In the genomic region with DNA sequence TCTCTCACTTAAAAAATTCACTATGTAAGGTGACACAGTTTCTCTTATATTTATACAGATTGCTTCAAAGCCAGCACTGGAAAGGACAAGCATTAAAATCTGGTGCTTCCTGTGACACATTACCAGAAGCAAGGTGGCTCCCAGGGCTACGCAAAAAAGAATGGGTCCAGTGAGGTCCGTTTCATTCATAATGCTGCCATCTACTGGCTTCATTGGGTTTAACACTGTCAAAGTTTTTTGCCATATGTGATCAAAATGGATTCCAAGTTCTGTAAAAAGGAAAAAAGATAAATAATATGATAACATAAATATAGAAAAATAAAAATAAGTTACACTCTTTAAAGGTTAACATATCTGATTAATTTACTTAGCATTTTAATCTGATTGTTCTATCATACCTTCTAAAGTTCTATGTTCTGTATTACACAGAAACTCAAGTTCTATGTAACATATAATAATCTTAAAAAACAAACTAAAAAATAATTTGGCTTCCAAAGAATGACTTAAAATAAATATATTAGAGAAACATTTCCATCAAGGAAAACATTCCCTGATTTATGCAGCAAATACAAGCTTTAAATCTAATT, we compare ENCODE assay signal across 9 cellular contexts. TPM values are rescaled to one million over a fixed set of nuclear protein-coding genes. Genes with fewer than 3 reads are reported as not detected.
A peak's percentile ranks its signal among the peaks of the same experiment; 100 is the strongest.
DNase-seq lines count a peak whose midpoint lies in the region; ATAC-seq, FAIRE-seq and TF ChIP-seq lines count a peak whose summit lies in the region.
"Had no signal": no experiment of that assay in that cellular context is flagged by ENCODE, and none has a peak within 500 bp of the region (broad histone marks: within the 10 kb centered on the region; RNA-seq: fewer than 3 reads in every experiment).

No MANE protein-coding gene starts in this region.

- POLR2A ChIA-PET in K562 (lab: Yijun Ruan, JAX) = no interaction called here

- no TSS peak for BruUV-seq in K562 (replicated peaks; lab: Mats Ljungman, UMichigan)

- H2AFZ ChIP-seq in KMS-11 (ENCODE audit: low read depth) = no peak overlapping the region
- no peak overlapping the region for H2AFZ ChIP-seq in K562 (ENCODE audit: low read depth, low read length)

- H3K9me3 ChIP-seq in HAP-1 (no peaks in the 10 kb centered on the region), K562 (replicated peaks; ENCODE audit: control insufficient read depth, insufficient read depth, low read depth, low read length) (no peaks in the 10 kb centered on the region)
- H3K9me3 ChIP-seq: ovary had no signal

- intact Hi-C loops in K562 (cut with micrococcal nuclease) = loop anchor here (1.0 to 5.0 kb wide), 2 partner anchors 182 to 1497 kb away; partner anchors contain the start of gene KCTD8

- H3K27me3 ChIP-seq in HAP-1 (ENCODE audit: low read depth) (peaks cover 9% of the 10 kb centered on the region), KMS-11 (ENCODE audit: insufficient read depth, low read depth) (no peaks in the 10 kb centered on the region), K562 (ENCODE audit: control insufficient read depth in 2 of 2, insufficient read depth in 2 of 2, low read length in 2 of 2) (no peaks in the 10 kb centered on the region)
- H3K27me3 ChIP-seq: ovary had no signal

- H3K36me3 ChIP-seq in HAP-1 (replicated peaks) (no peaks in the 10 kb centered on the region), KMS-11 (ENCODE audit: insufficient read depth) (no peaks in the 10 kb centered on the region), K562 (ENCODE audit: control insufficient read depth, insufficient read depth, low read length) (no peaks in the 10 kb centered on the region)
- H3K36me3 ChIP-seq: ovary had no signal

- 5% methylated on average over 2 of the region's 2 CpGs for WGBS in K562 (ENCODE audit: insufficient coverage, low coverage, missing lambda C conversion rate)

- H3K4me1 ChIP-seq in HAP-1 (no peaks in the 10 kb centered on the region), KMS-11 (ENCODE audit: low read depth, poor library complexity, severe bottlenecking) (no peaks in the 10 kb centered on the region), K562 (replicated peaks in 1 of 2; ENCODE audit: control insufficient read depth in 2 of 2, insufficient read depth in 2 of 2, low read length in 2 of 2) (no peaks in the 10 kb centered on the region)

- H3K4me2 ChIP-seq in KMS-11 (no peak overlapping the region), K562 (ENCODE audit: insufficient read depth, low read length) (no peak overlapping the region)

- ATAC-seq in K562 = peak; percentile 88

- CTCF ChIA-PET in K562 (lab: Yijun Ruan, JAX; ENCODE audit: low intra/inter-chr PET ratio) = no interaction called here

- DNase-seq in activated effector memory CD4-positive, alpha-beta T cell treated with anti-CD3 and anti-CD28 coated beads, Interleukin-2, amount 50 U/mL, for 16 hours = peak; percentile 64
- DNase-seq in activated effector memory CD4-positive, alpha-beta T cell treated with Interleukin-2 at 50 U/mL for 16 hours = no peak
- DNase-seq in HAP-1 (ENCODE audit: low spot score in 2 of 2) (peak; percentile 53 to 64), SHP77 (lab: John Stamatoyannopoulos, UW) (peak; percentile 31 to 42), K562 (ENCODE audit: extremely low read depth in 1 of 4, low spot score in 3 of 4) (peak; percentile 39 to 55 (median 46)), iPS-NIHi7 (ENCODE audit: extremely low spot score) (peak; percentile 54)
- peak; percentile 14 to 19 for DNase-seq in stimulated activated CD4-positive, alpha-beta T cell treated with anti-CD3 and anti-CD28 coated beads, Interleukin-15, amount 100 ng/mL, for 48 hours (ENCODE audit: low read depth in 2 of 2)

- H3K9ac ChIP-seq in KMS-11 (no peak overlapping the region), K562 (ENCODE audit: insufficient read depth in 1 of 2, low read depth in 2 of 2, low read length in 2 of 2) (no peak overlapping the region)

- H3K27ac ChIP-seq in KMS-11 (no peak overlapping the region), K562 (ENCODE audit: extremely low read depth, low read depth, low read length) (no peak overlapping the region)
- H3K27ac ChIP-seq: ovary had no signal

- no peaks in the 10 kb centered on the region for H3K9me1 ChIP-seq in K562 (ENCODE audit: control insufficient read depth, insufficient read depth, low read length)

- TF ChIP-seq RAD21 in K562 (CRISPR knock-in tag; conservative IDR thresholded peaks at IDR 0.05 in 1 of 2, IDR thresholded peaks at IDR 0.05 in 1 of 2) = peak; percentile 30 to 60

- no peak overlapping the region for H3K4me3 ChIP-seq in HAP-1
- H3K4me3 ChIP-seq in KMS-11 (IDR thresholded peaks at IDR 0.05; ENCODE audit: insufficient read depth, low read depth, low read length) = no peak overlapping the region
- H3K4me3 ChIP-seq in K562 = no peak overlapping the region
- H3K4me3 ChIP-seq: ovary had no signal

- TF ChIP-seq CTCF in KMS-11 (conservative IDR thresholded peaks at IDR 0.05; ENCODE audit: low read depth, low read length) (0 out of 2 replicates have a peak, but pooled peaks have one; percentile 30), K562 (IDR thresholded peaks at IDR 0.05 in 2 of 3, conservative IDR thresholded peaks at IDR 0.05 in 1 of 3; ENCODE audit: insufficient read depth in 2 of 3, low read depth in 1 of 3, low read length in 3 of 3) (peak; percentile 44 to 70 (median 61); a peak in 5 of 6 replicates)

- in situ Hi-C loops in HAP-1 (cut with MboI; ENCODE audit: low sequenced_read_pairs) (loop anchor here (25.0 kb wide), 1 partner anchor 192 kb away; the partner anchor contains the start of gene KCTD8), K562 (cut with MboI) (no loop called here)

- H4K20me1 ChIP-seq in KMS-11 (ENCODE audit: insufficient read depth) (no peaks in the 10 kb centered on the region), K562 (replicated peaks; ENCODE audit: control insufficient read depth, insufficient read depth, low read length) (no peaks in the 10 kb centered on the region)

- no peak for TF ChIP-seq EP300 in K562 (IDR thresholded peaks at IDR 0.05; ENCODE audit: low read length)

- no peak for TF ChIP-seq POLR2A in K562 (conservative IDR thresholded peaks at IDR 0.05)

- FAIRE-seq in K562 (lab: Jason Lieb, UNC) = peak; percentile 79

- H3K79me2 ChIP-seq in KMS-11 (ENCODE audit: insufficient read depth, low read depth) (no peaks in the 10 kb centered on the region), K562 (ENCODE audit: control insufficient read depth, insufficient read depth, low read length) (no peaks in the 10 kb centered on the region)

TF ChIP-seq in K562, 482 proteins besides CTCF, POLR2A, EP300 and RAD21 (continues in another document):
- no peak for TF ChIP-seq SFPQ (IDR thresholded peaks at IDR 0.05; ENCODE audit: low read depth, low read length)

RNA-seq across cellular contexts. Expression of gene YIPF7, which starts 22.1 kb away (rescaled TPM):
- not detected in 2 replicates for total RNA-seq in K562 (2011; cell fraction: chromatin; rRNA removed; ENCODE audit: low replicate concordance)
- total RNA-seq in K562 (2011; cell fraction: nucleolus; rRNA removed) = not detected in 2 replicates
- total RNA-seq in K562 (2011; cell fraction: nucleoplasm; rRNA removed) = not detected in 2 replicates
- total RNA-seq in K562 (2014; rRNA removed) = not detected in 2 replicates
- not detected in 2 replicates for total RNA-seq in K562 (2014; rRNA removed; fragmentation: Illumina TruSeq; extraction: Trizol)
- not detected in 2 replicates for total RNA-seq in K562 (2015; rRNA removed; fragmentation: Illumina TruSeq; extraction: Trizol)
- not detected in 2 replicates for total RNA-seq in K562 (2021)
- polyA plus RNA-seq in K562 (2011; rRNA removed) = 0.14 TPM in 1 of 2 replicates, not detected in the other
- polyA plus RNA-seq in K562 (2011; cell fraction: cytosol; rRNA removed) = 0.15 TPM in 1 of 2 replicates, not detected in the other
- 0.34 TPM in 1 of 2 replicates, not detected in the other for polyA plus RNA-seq in K562 (2011; cell fraction: nucleus; rRNA removed)
- polyA plus RNA-seq in K562 (2012) = not detected in 2 replicates
- not detected in 2 replicates for polyA plus RNA-seq in K562 (2014; fragmentation: Illumina TruSeq; extraction: Trizol)
- polyA plus RNA-seq in K562 (2014; fragmentation: Nextera tagmentation; extraction: Ambion mirVana) = not detected
- not detected in 2 replicates for polyA plus RNA-seq in K562 (2014; rRNA removed)
- polyA minus RNA-seq in K562 (2011; rRNA and poly(A)+ RNA removed) = not detected in 2 replicates
- not detected in 2 replicates for polyA minus RNA-seq in K562 (2011; cell fraction: cytosol; rRNA and poly(A)+ RNA removed)
- not detected in 2 replicates for polyA minus RNA-seq in K562 (2011; cell fraction: nucleus; rRNA and poly(A)+ RNA removed)

RNA-seq across cellular contexts. Expression of gene GUF1, which starts 48.8 kb away (rescaled TPM):
- total RNA-seq in K562 (2011; cell fraction: chromatin; rRNA removed; ENCODE audit: low replicate concordance) = 9.9 and 52.9 TPM in 2 replicates
- 6.7 and 8.8 TPM in 2 replicates for total RNA-seq in K562 (2011; cell fraction: nucleolus; rRNA removed)
- total RNA-seq in K562 (2011; cell fraction: nucleoplasm; rRNA removed) = 22.2 and 43.1 TPM in 2 replicates
- 20.6 and 26.1 TPM in 2 replicates for total RNA-seq in K562 (2014; rRNA removed)
- total RNA-seq in K562 (2014; rRNA removed; fragmentation: Illumina TruSeq; extraction: Trizol) = 35.7 and 38.3 TPM in 2 replicates
- 32.0 and 32.4 TPM in 2 replicates for total RNA-seq in K562 (2015; rRNA removed; fragmentation: Illumina TruSeq; extraction: Trizol)
- total RNA-seq in K562 (2021) = 37.0 and 38.5 TPM in 2 replicates
- 20.9 and 25.0 TPM in 2 replicates for polyA plus RNA-seq in K562 (2011; rRNA removed)
- 8.5 and 14.9 TPM in 2 replicates for polyA plus RNA-seq in K562 (2011; cell fraction: cytosol; rRNA removed)
- 19.3 and 19.6 TPM in 2 replicates for polyA plus RNA-seq in K562 (2011; cell fraction: nucleus; rRNA removed)
- 19.1 and 19.8 TPM in 2 replicates for polyA plus RNA-seq in K562 (2012)
- 35.7 and 47.5 TPM in 2 replicates for polyA plus RNA-seq in K562 (2014; fragmentation: Illumina TruSeq; extraction: Trizol)
- 10 to 100 TPM in 1 of 2 experiments, 1 to 10 TPM in 1; 8.1 to 13.1 TPM for polyA plus RNA-seq in K562 (2014; fragmentation: Nextera tagmentation; extraction: Ambion mirVana)
- polyA plus RNA-seq in K562 (2014; rRNA removed) = 18.6 and 23.1 TPM in 2 replicates
- 40.2 and 50.3 TPM in 2 replicates for polyA minus RNA-seq in K562 (2011; rRNA and poly(A)+ RNA removed)
- polyA minus RNA-seq in K562 (2011; cell fraction: cytosol; rRNA and poly(A)+ RNA removed) = 17.5 and 25.8 TPM in 2 replicates
- polyA minus RNA-seq in K562 (2011; cell fraction: nucleus; rRNA and poly(A)+ RNA removed) = 34.1 and 54.1 TPM in 2 replicates
